Comparison of ENCODE assay signal across 13 cellular contexts in the genomic region with DNA sequence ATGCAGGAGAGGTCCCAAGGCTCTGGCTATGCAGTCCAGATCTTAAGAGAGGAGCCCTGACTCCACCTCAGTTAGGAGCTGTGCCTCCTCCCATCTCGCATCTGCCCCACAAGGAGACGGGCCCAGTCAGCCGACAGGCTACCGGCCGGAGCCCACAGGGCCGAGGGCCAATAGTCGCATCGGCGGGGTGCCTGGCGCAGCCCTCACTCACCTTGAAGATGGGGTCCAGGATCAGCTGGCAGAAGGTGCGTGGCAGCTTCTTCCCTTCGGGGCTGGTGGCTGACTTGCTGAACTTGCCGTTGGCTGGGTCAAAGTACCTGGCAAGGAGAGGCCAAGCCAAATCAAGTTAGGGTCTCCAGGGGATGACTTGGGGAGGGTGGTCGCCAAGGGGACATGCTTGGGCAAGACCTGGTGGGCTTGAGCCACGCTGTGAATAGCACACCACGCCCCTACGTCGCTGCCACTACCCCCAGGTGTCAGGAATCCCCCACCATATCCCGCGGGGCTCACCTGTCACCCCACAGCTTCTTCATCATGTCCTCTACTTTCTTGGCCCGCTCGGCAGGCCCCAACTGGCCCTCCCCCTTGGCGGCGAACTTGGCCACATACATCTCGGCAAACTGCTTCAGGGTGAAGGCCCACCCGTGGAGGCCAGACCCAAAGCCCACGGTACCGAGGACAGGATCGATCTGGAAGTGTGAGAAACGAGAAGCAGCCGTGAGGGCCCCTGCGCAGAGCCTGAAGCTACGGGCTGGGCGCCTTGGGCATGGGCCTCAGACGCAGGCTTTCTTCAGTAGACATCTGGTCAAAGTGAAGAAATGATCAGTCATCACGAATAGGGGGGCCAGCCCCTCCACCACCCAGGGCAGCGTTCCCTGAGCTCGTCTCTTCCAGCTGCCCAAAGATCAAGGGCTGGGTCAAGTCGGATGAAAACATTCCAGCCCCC. TPM values are rescaled to one million over a fixed set of nuclear protein-coding genes. Genes with fewer than 3 reads are reported as not detected.
DNase-seq lines count a peak whose midpoint lies in the region; ATAC-seq and TF ChIP-seq lines count a peak whose summit lies in the region.
"Had no signal": no experiment of that assay in that cellular context is flagged by ENCODE, and none has a peak within 500 bp of the region (broad histone marks: within the 10 kb centered on the region; RNA-seq: fewer than 3 reads in every experiment).

No MANE protein-coding gene starts in this region.

- no peaks in the 10 kb centered on the region for H3K9me3 ChIP-seq in fibroblast of lung (ENCODE audit: control insufficient read depth, insufficient read depth, low read depth, low read length)
- H3K9me3 ChIP-seq in spleen = no peaks in the 10 kb centered on the region
- H3K9me3 ChIP-seq: upper lobe of left lung had no signal

- H3K4me1 ChIP-seq in fibroblast of lung (ENCODE audit: control insufficient read depth, extremely low read depth, insufficient read depth, low read length) (peaks cover 22% of the 10 kb centered on the region), spleen (peaks cover 28 to 88% (median 62%) of the 10 kb centered on the region in 6 donors)

- no peak overlapping the region for H3K9ac ChIP-seq in fibroblast of lung (ENCODE audit: insufficient read depth, low read length)

- WGBS in spleen, 5 donors = 84 to 93% (median 90%) methylated on average over 30 to 39 of the region's 39 CpGs

- H3K79me2 ChIP-seq in fibroblast of lung (ENCODE audit: control insufficient read depth, insufficient read depth, low read length) = peaks cover 80% of the 10 kb centered on the region

- no peaks in the 10 kb centered on the region for H3K9me3 Mint-ChIP-seq in activated CD4-positive, alpha-beta T cell treated with anti-CD3 and anti-CD28 coated beads, Interleukin-2, amount 10 ng/mL, durations not matched to agents 24 days and 14 days
- no peaks in the 10 kb centered on the region for H3K9me3 Mint-ChIP-seq in activated B cell treated with CpG ODN at 0.5 μM for 24 hours

- TF ChIP-seq POLR2A in spleen (IDR thresholded peaks at IDR 0.05) = no peak

- TF ChIP-seq CTCF in activated B cell treated with CpG ODN at 0.5 μM for 24 hours (IDR thresholded peaks at IDR 0.05) (no peak), fibroblast of lung (conservative IDR thresholded peaks at IDR 0.05 in 1 of 2, IDR thresholded peaks at IDR 0.05 in 1 of 2; ENCODE audit: low read depth in 1 of 2, low read length in 2 of 2) (no peak), spleen (IDR thresholded peaks at IDR 0.05 in 8 of 11, conservative IDR thresholded peaks at IDR 0.05 in 3 of 11) (no peak)

- H2AFZ ChIP-seq in fibroblast of lung (ENCODE audit: low read length) = no peak overlapping the region

- H3K27ac Mint-ChIP-seq in activated CD4-positive, alpha-beta T cell treated with anti-CD3 and anti-CD28 coated beads, Interleukin-2, amount 10 ng/mL, durations not matched to agents 24 days and 14 days = peak overlapping the region; percentile 87
- H3K27ac Mint-ChIP-seq in activated B cell treated with CpG ODN at 0.5 μM for 24 hours = peak overlapping the region; percentile 7

- H4K20me1 ChIP-seq in fibroblast of lung (ENCODE audit: control insufficient read depth, extremely low read depth, insufficient read depth, low read length) = peaks cover 9% of the 10 kb centered on the region

- no peaks in the 10 kb centered on the region for H3K27me3 ChIP-seq in fibroblast of lung (ENCODE audit: control insufficient read depth, insufficient read depth, low read length)
- H3K27me3 ChIP-seq in spleen (replicated peaks in 1 of 7) = no peaks in the 10 kb centered on the region
- H3K27me3 ChIP-seq: upper lobe of left lung had no signal

- peaks cover 72% of the 10 kb centered on the region for H3K36me3 Mint-ChIP-seq in activated CD4-positive, alpha-beta T cell treated with anti-CD3 and anti-CD28 coated beads, Interleukin-2, amount 10 ng/mL, durations not matched to agents 24 days and 14 days (ENCODE audit: low read depth)
- peaks cover 76% of the 10 kb centered on the region for H3K36me3 Mint-ChIP-seq in activated B cell treated with CpG ODN at 0.5 μM for 24 hours (ENCODE audit: low read depth)

- H3K36me3 ChIP-seq in fibroblast of lung (ENCODE audit: control insufficient read depth, insufficient read depth, low read length) (peaks cover 66% of the 10 kb centered on the region), spleen (peaks cover 19 to 75% (median 73%) of the 10 kb centered on the region in 6 donors)

- DNase-seq in activated CD4-positive, alpha-beta T cell treated with anti-CD3 and anti-CD28 coated beads, Interleukin-2, amount 10 ng/mL, durations not matched to agents 24 days and 14 days = peak; percentile 60
- no peak for DNase-seq in activated CD4-positive, alpha-beta T cell treated with anti-CD3 and anti-CD28 coated beads for 48 hours
- DNase-seq in activated B cell treated with CpG ODN at 0.5 μM for 24 hours (no peak), fibroblast of lung (ENCODE audit: low read depth in 2 of 2) (no peak), spleen (peak; percentile 71), NCI-H2196 (lab: John Stamatoyannopoulos, UW; ENCODE audit: unreplicated experiment) (no peak), GF-D8 (lab: John Stamatoyannopoulos, UW) (no peak)
- DNase-seq: ACHN; activated CD4-positive, alpha-beta T cell treated with anti-CD3 and anti-CD28 coated beads, Interleukin-2, amount 50 U/mL, for 1 hour; central memory CD4-positive, alpha-beta T cell; NCI-H1105 had no signal

- intact Hi-C loops in activated CD4-positive, alpha-beta T cell treated with anti-CD3 and anti-CD28 coated beads, Interleukin-2, amount 10 ng/mL, durations not matched to agents 24 days and 14 days (cut with micrococcal nuclease) = no loop called here
- intact Hi-C loops in activated B cell treated with CpG ODN at 0.5 μM for 24 hours (cut with micrococcal nuclease) (loop anchor here (10.0 kb wide), 1 partner anchor 423 kb away; a partner anchor contains a TSS), spleen (cut with DNase I; ENCODE audit: low total_unique reads) (no loop called here)

- ATAC-seq in activated B cell treated with CpG ODN at 0.5 μM for 24 hours (ENCODE audit: low read depth) = no peak
- no peak for ATAC-seq in GM18873 (IDR thresholded peaks at IDR 0.05; ENCODE audit: low FRiP score, unreplicated experiment)

- H3K4me1 Mint-ChIP-seq in activated CD4-positive, alpha-beta T cell treated with anti-CD3 and anti-CD28 coated beads, Interleukin-2, amount 10 ng/mL, durations not matched to agents 24 days and 14 days = peaks cover 27% of the 10 kb centered on the region
- peaks cover 53% of the 10 kb centered on the region for H3K4me1 Mint-ChIP-seq in activated B cell treated with CpG ODN at 0.5 μM for 24 hours

- H3K27ac ChIP-seq in fibroblast of lung (ENCODE audit: insufficient read depth, low read length) (peak overlapping the region; percentile 94), spleen (peak overlapping the region in 1 of 8 donors; percentile 0)

- POLR2A ChIA-PET in activated B cell treated with CpG ODN at 0.5 μM for 24 hours (lab: Charles Lee) = interaction anchor here (0.6 to 4.7 kb wide), 2 partner anchors 11 to 46 kb away, joined by 5 to 33 read pairs; a partner anchor contains a TSS

- H3K4me3 ChIP-seq in fibroblast of lung (replicated peaks in 1 of 4; ENCODE audit: control extremely low read depth in 1 of 4, insufficient read depth in 1 of 4, low read depth in 3 of 4, low read length in 4 of 4) (peak overlapping the region in 1 of 4 experiments; percentile 20), spleen (no peak overlapping the region)

- peak overlapping the region; percentile 44 for H3K4me2 ChIP-seq in fibroblast of lung (ENCODE audit: extremely low read depth, insufficient read depth, low read length)

- no peaks in the 10 kb centered on the region for H3K27me3 Mint-ChIP-seq in activated CD4-positive, alpha-beta T cell treated with anti-CD3 and anti-CD28 coated beads, Interleukin-2, amount 10 ng/mL, durations not matched to agents 24 days and 14 days
- H3K27me3 Mint-ChIP-seq in activated B cell treated with CpG ODN at 0.5 μM for 24 hours = no peaks in the 10 kb centered on the region

- CTCF ChIA-PET in activated B cell treated with CpG ODN at 0.5 μM for 24 hours (lab: Charles Lee) = no interaction called here

- H3K4me3 Mint-ChIP-seq in activated CD4-positive, alpha-beta T cell treated with anti-CD3 and anti-CD28 coated beads, Interleukin-2, amount 10 ng/mL, durations not matched to agents 24 days and 14 days = peak overlapping the region; percentile 94
- peak overlapping the region; percentile 32 for H3K4me3 Mint-ChIP-seq in activated B cell treated with CpG ODN at 0.5 μM for 24 hours

RNA-seq across cellular contexts. Expression of a gene that starts 3.3 kb away (rescaled TPM):
- 2,394 and 2,438 TPM in 2 replicates for total RNA-seq in activated CD4-positive, alpha-beta T cell treated with anti-CD3 and anti-CD28 coated beads, Interleukin-2, amount 10 ng/mL, durations not matched to agents 24 days and 14 days
- total RNA-seq in activated B cell treated with CpG ODN at 0.5 μM for 24 hours (2,958 and 3,229 TPM in 2 replicates), fibroblast of lung (2,646 and 3,813 TPM in 2 replicates), spleen (1,000 to 10,000 TPM; 1,078 to 1,961 (median 1,406) TPM)
- polyA plus RNA-seq in fibroblast of lung (976 and 986 TPM in 2 replicates), spleen (1,000 to 10,000 TPM in 1 of 3 donors, 100 to 1,000 TPM in 2; 565 to 1,281 (median 624) TPM)
- 3,237 and 3,351 TPM in 2 replicates for polyA plus RNA-seq in fibroblast of lung (2012)
- polyA minus RNA-seq in fibroblast of lung (ENCODE audit: low replicate concordance) = 1,565 and 2,211 TPM in 2 replicates

RNA-seq across cellular contexts. Expression of a gene that starts 11.1 kb away (rescaled TPM):
- total RNA-seq in activated CD4-positive, alpha-beta T cell treated with anti-CD3 and anti-CD28 coated beads, Interleukin-2, amount 10 ng/mL, durations not matched to agents 24 days and 14 days = 45.6 and 46.7 TPM in 2 replicates
- total RNA-seq in activated B cell treated with CpG ODN at 0.5 μM for 24 hours (37.5 and 42.2 TPM in 2 replicates), fibroblast of lung (113 and 114 TPM in 2 replicates), spleen (10 to 100 TPM; 37.1 to 49.3 (median 46.7) TPM)
- polyA plus RNA-seq in fibroblast of lung (68.0 and 69.8 TPM in 2 replicates), spleen (10 to 100 TPM; 26.5 to 68.8 (median 30.8) TPM)
- polyA plus RNA-seq in fibroblast of lung (2012) = 121 and 124 TPM in 2 replicates
- polyA minus RNA-seq in fibroblast of lung (ENCODE audit: low replicate concordance) = 182 and 282 TPM in 2 replicates

RNA-seq across cellular contexts. Expression of a gene that starts 25.5 kb away (rescaled TPM):
- total RNA-seq in activated CD4-positive, alpha-beta T cell treated with anti-CD3 and anti-CD28 coated beads, Interleukin-2, amount 10 ng/mL, durations not matched to agents 24 days and 14 days = 32.2 and 33.2 TPM in 2 replicates
- total RNA-seq in activated B cell treated with CpG ODN at 0.5 μM for 24 hours (36.4 and 37.2 TPM in 2 replicates), fibroblast of lung (12.1 and 14.9 TPM in 2 replicates), spleen (10 to 100 TPM; 16.4 to 30.5 (median 29.0) TPM)
- polyA plus RNA-seq in fibroblast of lung (6.6 and 7.3 TPM in 2 replicates), spleen (10 to 100 TPM in 1 of 3 donors, 1 to 10 TPM in 2; 6.2 to 13.9 (median 6.4) TPM)
- polyA plus RNA-seq in fibroblast of lung (2012) = 13.9 and 16.1 TPM in 2 replicates
- polyA minus RNA-seq in fibroblast of lung (ENCODE audit: low replicate concordance) = 27.9 and 34.3 TPM in 2 replicates

RNA-seq across cellular contexts. Expression of a gene that starts 49.1 kb away (rescaled TPM):
- not detected in 2 replicates for total RNA-seq in activated CD4-positive, alpha-beta T cell treated with anti-CD3 and anti-CD28 coated beads, Interleukin-2, amount 10 ng/mL, durations not matched to agents 24 days and 14 days
- total RNA-seq in activated B cell treated with CpG ODN at 0.5 μM for 24 hours (not detected in 2 replicates), fibroblast of lung (not detected in 2 replicates), spleen (not detected)
- polyA plus RNA-seq in fibroblast of lung (not detected in 2 replicates), spleen (1 to 10 TPM in 1 of 3 donors, under 1 TPM in 2; 0.29 to 1.5 (median 0.52) TPM)
- polyA plus RNA-seq in fibroblast of lung (2012) = not detected in 2 replicates
- polyA minus RNA-seq in fibroblast of lung (ENCODE audit: low replicate concordance) = not detected in 2 replicates
- total RNA-seq: upper lobe of left lung had no signal

Comparison
In these comparisons a context has a peak if more than half of its experiments do, and no peak if none do; other contexts are left out.
1. DNase-seq: peak in activated CD4-positive, alpha-beta T cell treated with anti-CD3 and anti-CD28 coated beads, Interleukin-2, amount 10 ng/mL, durations not matched to agents 24 days and 14 days (single experiment) and spleen (single experiment); none in activated CD4-positive, alpha-beta T cell treated with anti-CD3 and anti-CD28 coated beads for 48 hours (single experiment), activated B cell treated with CpG ODN at 0.5 μM for 24 hours (single experiment), fibroblast of lung (0 of 2), NCI-H2196 (single experiment) and GF-D8 (single experiment).